Comparison of ENCODE assay signal across 29 cellular contexts in genomic region chr9:91766301-91766700, GRCh38.
"Had no signal": no experiment of that assay in that cellular context is flagged by ENCODE, and none has a peak within 500 bp of the region (broad histone marks: within the 10 kb centered on the region; RNA-seq: fewer than 3 reads in every experiment).

No MANE protein-coding gene starts in this region.

- H3K9me3 Mint-ChIP-seq: central memory CD8-positive, alpha-beta T cell had no signal

- H3K36me3 ChIP-seq: esophagus squamous epithelium, pancreas, right atrium auricular region, stomach, suprapubic skin, tibial artery had no signal

- H3K4me3 ChIP-seq: esophagus squamous epithelium, pancreas, psoas muscle, right atrium auricular region, stomach, suprapubic skin, tibial artery had no signal

- H3K4me3 Mint-ChIP-seq: activated CD4-positive, alpha-beta T cell treated with anti-CD3 and anti-CD28 coated beads for 36 hours; activated CD8-positive, alpha-beta memory T cell treated with anti-CD3 and anti-CD28 coated beads, Interleukin-2, amount 10 ng/mL, durations not matched to agents 7 days and 5 days; activated CD8-positive, alpha-beta T cell treated with anti-CD3 and anti-CD28 coated beads, Interleukin-2, amount 10 ng/mL, durations not matched to agents 7 days and 5 days; central memory CD8-positive, alpha-beta T cell; naive B cell; neural crest cell; stimulated activated naive B cell treated with anti-CD40 and anti-IgM and Interleukin-4, amounts not matched to agents 10 μg/mL and 1 μg/mL and 100 μg/mL, for 72 hours had no signal

- H3K4me1 ChIP-seq: pancreas, psoas muscle had no signal

- FAIRE-seq: bronchial epithelial cell, colon, endometrium, frontal cortex, pancreas had no signal

- DNase-seq: activated CD4-positive, alpha-beta T cell treated with anti-CD3 and anti-CD28 coated beads for 36 hours; activated CD4-positive, CD25-positive, alpha-beta regulatory T cell; activated CD8-positive, alpha-beta memory T cell treated with anti-CD3 and anti-CD28 coated beads, Interleukin-2, amount 10 ng/mL, durations not matched to agents 7 days and 5 days; activated CD8-positive, alpha-beta T cell treated with anti-CD3 and anti-CD28 coated beads, Interleukin-2, amount 10 ng/mL, durations not matched to agents 7 days and 5 days; activated T-cell treated with anti-CD3 and anti-CD28 coated beads, Interleukin-2, amount 50 U/mL, for 48 hours; anterior cingulate cortex; effector CD8-positive, alpha-beta T cell; esophagus squamous epithelium; left ventricle myocardium superior; naive B cell; nucleus accumbens; pancreas; psoas muscle; stimulated activated CD4-positive, alpha-beta T cell treated with anti-CD3 and anti-CD28 coated beads, Interleukin-15, amount 100 ng/mL, for 24 hours; stimulated activated CD4-positive, alpha-beta T cell treated with anti-CD3 and anti-CD28 coated beads, Interleukin-2, amount 100 ng/mL, for 24 hours; stimulated activated naive B cell treated with anti-CD40 and anti-IgM and Interleukin-4, amounts not matched to agents 10 μg/mL and 1 μg/mL and 100 μg/mL, for 72 hours; stomach; tibial artery had no signal

- ATAC-seq: activated CD4-positive, alpha-beta T cell treated with anti-CD3 and anti-CD28 coated beads for 36 hours; activated CD8-positive, alpha-beta memory T cell treated with anti-CD3 and anti-CD28 coated beads, Interleukin-2, amount 10 ng/mL, durations not matched to agents 7 days and 5 days; activated CD8-positive, alpha-beta T cell treated with anti-CD3 and anti-CD28 coated beads, Interleukin-2, amount 10 ng/mL, durations not matched to agents 7 days and 5 days; activated naive CD4-positive, alpha-beta T cell treated with anti-CD3 and anti-CD28 coated beads, Interleukin-2, amount 50 U/mL, for 72 hours; left ventricle myocardium superior; pancreas; psoas muscle; stimulated activated naive B cell treated with anti-CD40 and anti-IgM and Interleukin-4, amounts not matched to agents 10 μg/mL and 1 μg/mL and 100 μg/mL, for 72 hours had no signal

- H3K4me1 Mint-ChIP-seq: activated CD4-positive, alpha-beta T cell treated with anti-CD3 and anti-CD28 coated beads for 36 hours; activated CD8-positive, alpha-beta memory T cell treated with anti-CD3 and anti-CD28 coated beads, Interleukin-2, amount 10 ng/mL, durations not matched to agents 7 days and 5 days; central memory CD8-positive, alpha-beta T cell; naive B cell; neural crest cell had no signal

- H3K27ac Mint-ChIP-seq: activated CD4-positive, alpha-beta T cell treated with anti-CD3 and anti-CD28 coated beads for 36 hours; activated CD8-positive, alpha-beta memory T cell treated with anti-CD3 and anti-CD28 coated beads, Interleukin-2, amount 10 ng/mL, durations not matched to agents 7 days and 5 days; activated CD8-positive, alpha-beta T cell treated with anti-CD3 and anti-CD28 coated beads, Interleukin-2, amount 10 ng/mL, durations not matched to agents 7 days and 5 days; activated naive CD4-positive, alpha-beta T cell treated with anti-CD3 and anti-CD28 coated beads, Interleukin-2, amount 50 U/mL, for 72 hours; activated T-helper 2 cell treated with anti-CD3 and anti-CD28 coated beads, Interferon-gamma antibody, Interleukin-2, Interleukin-4, amounts not matched to agents 10 μg/mL and 5 μg/mL and 100 μg/mL, durations not matched to agents 14 hours and 24 hours and 36 hours; naive B cell; stimulated activated naive B cell treated with anti-CD40 and anti-IgM and Interleukin-4, amounts not matched to agents 10 μg/mL and 1 μg/mL and 100 μg/mL, for 72 hours had no signal

- H3K36me3 Mint-ChIP-seq: activated CD8-positive, alpha-beta memory T cell treated with anti-CD3 and anti-CD28 coated beads, Interleukin-2, amount 10 ng/mL, durations not matched to agents 7 days and 5 days had no signal

- H3K27me3 ChIP-seq: pancreas, right atrium auricular region, stomach had no signal

- H3K27ac ChIP-seq: epithelial cell of prostate, pancreas, psoas muscle, right atrium auricular region, suprapubic skin, tibial artery had no signal
